Comparison of ENCODE assay signal across 21 cellular contexts in genomic region chr4:6259886-6260285, GRCh38. TPM values are rescaled to one million over a fixed set of nuclear protein-coding genes. Genes with fewer than 3 reads are reported as not detected.
DNase-seq lines count a peak whose midpoint lies in the region; ATAC-seq, FAIRE-seq and TF ChIP-seq lines count a peak whose summit lies in the region.
"Had no signal": no experiment of that assay in that cellular context is flagged by ENCODE, and none has a peak within 500 bp of the region (broad histone marks: within the 10 kb centered on the region; RNA-seq: fewer than 3 reads in every experiment).

No MANE protein-coding gene starts in this region.

- H3K27me3 ChIP-seq in Loucy (ENCODE audit: insufficient read depth, low read length, poor library complexity, severe bottlenecking) (no peaks in the 10 kb centered on the region), H1 (replicated peaks in 1 of 4; ENCODE audit: control insufficient read depth in 3 of 4, extremely low read depth in 1 of 4, insufficient read depth in 3 of 4, low read length in 3 of 4) (no peaks in the 10 kb centered on the region; a peak in 2 of 7 replicates), neuronal stem cell (ENCODE audit: control insufficient read depth in 3 of 3, insufficient read depth in 3 of 3, low read depth in 1 of 3, low read length in 3 of 3) (peaks cover 0 to 12% (median 0%) of the 10 kb centered on the region in 3 experiments), esophagus muscularis mucosa (peaks cover 0 to 22% (median 0%) of the 10 kb centered on the region in 4 donors)

- H2BK12ac ChIP-seq in H1 (ENCODE audit: low read depth, low read length) (0 out of 2 replicates have a peak overlapping the region, but pooled peaks have one; percentile 27), neuronal stem cell (ENCODE audit: low read length) (peak overlapping the region; percentile 64)

- H3K18ac ChIP-seq in H1 (ENCODE audit: extremely low read depth, low read length) (no peak overlapping the region), neuronal stem cell (ENCODE audit: low read length) (peak overlapping the region; percentile 84)

- H2BK15ac ChIP-seq in H1 (ENCODE audit: low read length): no peak overlapping the region
- no peak overlapping the region for H2BK15ac ChIP-seq in neuronal stem cell (ENCODE audit: low read length)

- H4K5ac ChIP-seq in H1 (ENCODE audit: insufficient read length, low read depth, low read length): no peak overlapping the region

- H3K4me3 Mint-ChIP-seq in activated T-cell treated with anti-CD3 and anti-CD28 coated beads, Interleukin-2, amount 50 U/mL, for 4 hours: no peak overlapping the region
- H3K4me3 Mint-ChIP-seq: B cell; CD4-positive, alpha-beta T cell had no signal

- no peak overlapping the region for H3K56ac ChIP-seq in H1 (replicated peaks; ENCODE audit: insufficient read length, low read depth, low read length)

- no peak for FAIRE-seq in H1 (lab: Jason Lieb, UNC)
- FAIRE-seq: D721Med, G401.6, GM12891, GM19239, H54 had no signal

- no peaks in the 10 kb centered on the region for H3K36me3 Mint-ChIP-seq in activated T-cell treated with anti-CD3 and anti-CD28 coated beads, Interleukin-2, amount 50 U/mL, for 4 hours (ENCODE audit: insufficient read depth)

- DNase-seq in H1 (ENCODE audit: low read depth in 1 of 2, low spot score in 2 of 2) (no peak), neuronal stem cell (ENCODE audit: low spot score) (no peak), esophagus muscularis mucosa (ENCODE audit: extremely low spot score) (no peak)
- DNase-seq in activated T-cell treated with anti-CD3 and anti-CD28 coated beads, Interleukin-2, amount 50 U/mL, for 4 hours: no peak
- DNase-seq: Caco-2; CD4-positive, alpha-beta T cell; GM23248; HCEC 1CT had no signal

- H3K4me3 ChIP-seq in Loucy (ENCODE audit: low read length, poor library complexity, severe bottlenecking) (peak overlapping the region; percentile 13), H1 (ENCODE audit: extremely low read depth in 1 of 4, insufficient read depth in 2 of 4, low read depth in 3 of 4, low read length in 4 of 4) (no peak overlapping the region), neuronal stem cell (ENCODE audit: low read length in 2 of 2) (peak overlapping the region in 1 of 2 donors; percentile 3), esophagus muscularis mucosa (no peak overlapping the region)
- H3K4me3 ChIP-seq: GM23248 had no signal

- H3K4me2 ChIP-seq in Loucy (ENCODE audit: low read depth, low read length, poor library complexity, severe bottlenecking): peak overlapping the region; percentile 52
- H3K4me2 ChIP-seq in H1 (ENCODE audit: insufficient read depth in 1 of 2, low read depth in 2 of 2, low read length in 2 of 2): no peak overlapping the region
- no peak overlapping the region for H3K4me2 ChIP-seq in neuronal stem cell (ENCODE audit: insufficient read depth, low read length, poor library complexity, severe bottlenecking)

- no peaks in the 10 kb centered on the region for H3K23me2 ChIP-seq in H1 (ENCODE audit: low read depth, low read length)

- no peaks in the 10 kb centered on the region for H3K9me2 ChIP-seq in Loucy (replicated peaks; ENCODE audit: low read depth, low read length)

- TF ChIP-seq EP300 in H1 (IDR thresholded peaks at IDR 0.05; ENCODE audit: borderline replicate concordance in 1 of 2, low read depth in 2 of 2, low read length in 2 of 2): no peak
- TF ChIP-seq EP300 in esophagus muscularis mucosa (IDR thresholded peaks at IDR 0.05): no peak

- H3F3A ChIP-seq in Loucy (ENCODE audit: low read depth): peaks cover 10% of the 10 kb centered on the region

- 90% methylated on average over 8 of the region's 8 CpGs; no CpG with 5 or more reads in 1 of the 2 experiments for WGBS in H1 (ENCODE audit: extremely low coverage in 1 of 2, insufficient coverage in 1 of 2, insufficient read length in 1 of 2, insufficient replicate concordance in 2 of 2, low coverage in 1 of 2, low lambda C conversion rate in 2 of 2, missing lambda C conversion rate in 1 of 2), 2 experiments
- no CpG with 5 or more reads among the region's 8 CpGs for WGBS in neuronal stem cell (ENCODE audit: extremely low coverage in 2 of 2, insufficient read length in 2 of 2, insufficient replicate concordance in 1 of 2), 2 donors
- 87% methylated on average over 8 of the region's 8 CpGs for WGBS in esophagus muscularis mucosa

- TF ChIP-seq POLR2A in H1 (IDR thresholded peaks at IDR 0.05; ENCODE audit: control extremely low read depth in 1 of 2, low read depth in 2 of 2, low read length in 2 of 2) (no peak), GM18505 (IDR thresholded peaks at IDR 0.05; ENCODE audit: borderline replicate concordance, extremely low read depth, insufficient read depth, insufficient read length) (no peak), esophagus muscularis mucosa (IDR thresholded peaks at IDR 0.05; ENCODE audit: low read depth) (no peak)

- H3K27ac ChIP-seq in H1 (ENCODE audit: low read depth, low read length): no peak overlapping the region
- H3K27ac ChIP-seq in neuronal stem cell (replicated peaks; ENCODE audit: low read length): peak overlapping the region; percentile 48
- H3K27ac ChIP-seq in temporal lobe (ENCODE audit: low read depth, low read length): peak overlapping the region; percentile 20
- no peak overlapping the region for H3K27ac ChIP-seq in esophagus muscularis mucosa (replicated peaks in 1 of 4)
- H3K27ac ChIP-seq: C4-2B, GM23248, HL-60 had no signal

- H3K9me3 Mint-ChIP-seq in activated T-cell treated with anti-CD3 and anti-CD28 coated beads, Interleukin-2, amount 50 U/mL, for 4 hours: no peaks in the 10 kb centered on the region
- H3K9me3 Mint-ChIP-seq: CD4-positive, alpha-beta T cell had no signal

- H3K4ac ChIP-seq in H1 (replicated peaks; ENCODE audit: insufficient read length, low read depth, low read length) (no peak overlapping the region), neuronal stem cell (ENCODE audit: low read length) (no peak overlapping the region)

- no peak overlapping the region for H2BK5ac ChIP-seq in H1 (ENCODE audit: low read depth, low read length)
- peak overlapping the region; percentile 45 for H2BK5ac ChIP-seq in neuronal stem cell (ENCODE audit: low read length)

- H2AFZ ChIP-seq in Loucy (ENCODE audit: low read length): no peak overlapping the region
- H2AFZ ChIP-seq in H1 (ENCODE audit: low read length): no peak overlapping the region
- H2AFZ ChIP-seq in neuronal stem cell (ENCODE audit: low read length): no peak overlapping the region
- H2AFZ ChIP-seq: GM23248 had no signal

- H3K4me1 ChIP-seq in Loucy (ENCODE audit: insufficient read depth, low read length, poor library complexity, severe bottlenecking): peaks cover 35% of the 10 kb centered on the region
- H3K4me1 ChIP-seq in H1 (replicated peaks in 1 of 4; ENCODE audit: control insufficient read depth in 3 of 4, insufficient read depth in 4 of 4, low read length in 3 of 4): peaks cover 0 to 10% (median 6%) of the 10 kb centered on the region in 4 experiments; a peak in 5 of 7 replicates
- peaks cover 2 to 13% of the 10 kb centered on the region in 2 donors for H3K4me1 ChIP-seq in neuronal stem cell (ENCODE audit: control insufficient read depth in 2 of 2, insufficient read depth in 1 of 2, low read depth in 1 of 2, low read length in 2 of 2)
- H3K4me1 ChIP-seq in esophagus muscularis mucosa: no peaks in the 10 kb centered on the region
- H3K4me1 ChIP-seq: Caco-2 had no signal

- no peak for ATAC-seq in GM18505 (IDR thresholded peaks at IDR 0.05; ENCODE audit: unreplicated experiment)
- no peak for ATAC-seq in GM21723 (IDR thresholded peaks at IDR 0.05; ENCODE audit: unreplicated experiment)
- ATAC-seq in activated T-cell treated with anti-CD3 and anti-CD28 coated beads, Interleukin-2, amount 50 U/mL, for 4 hours: no peak

- POLR2A ChIA-PET in H1 (lab: Charles Lee; ENCODE audit: partially characterized antibody): interaction anchor here (0.9 to 1.8 kb wide), 2 partner anchors 9 to 15 kb away, joined by 4 to 8 read pairs; partner anchors contain the start of gene WFS1

- no peak overlapping the region for H2BK120ac ChIP-seq in H1 (replicated peaks; ENCODE audit: low read depth, low read length)
- peak overlapping the region; percentile 93 for H2BK120ac ChIP-seq in neuronal stem cell (ENCODE audit: low read depth, low read length)

- H3K4me1 Mint-ChIP-seq in activated T-cell treated with anti-CD3 and anti-CD28 coated beads, Interleukin-2, amount 50 U/mL, for 4 hours (ENCODE audit: low read depth): peaks cover 8% of the 10 kb centered on the region

- H3K9me3 ChIP-seq in Loucy (ENCODE audit: insufficient read depth, low read depth, low read length) (no peaks in the 10 kb centered on the region), H1 (ENCODE audit: insufficient read depth in 2 of 2, low read depth in 1 of 2, low read length in 1 of 2) (no peaks in the 10 kb centered on the region), neuronal stem cell (replicated peaks in 1 of 2; ENCODE audit: control insufficient read depth in 2 of 2, insufficient read depth in 1 of 2, low read depth in 1 of 2, low read length in 2 of 2) (no peaks in the 10 kb centered on the region), esophagus muscularis mucosa (peaks cover 0 to 5% (median 0%) of the 10 kb centered on the region in 4 donors)
- H3K9me3 ChIP-seq: Caco-2 had no signal

- H3K9ac ChIP-seq in Loucy (ENCODE audit: low read depth, low read length, poor library complexity, severe bottlenecking) (no peak overlapping the region), H1 (replicated peaks in 1 of 4; ENCODE audit: extremely low read depth in 1 of 4, low read depth in 3 of 4, low read length in 3 of 4) (no peak overlapping the region), neuronal stem cell (ENCODE audit: low read depth, low read length, poor library complexity) (peak overlapping the region; percentile 50)
- H3K9ac ChIP-seq: GM23248 had no signal

- H3K14ac ChIP-seq in H1 (ENCODE audit: insufficient read length) (no peak overlapping the region), neuronal stem cell (ENCODE audit: low read length) (no peak overlapping the region)

- peaks cover 31% of the 10 kb centered on the region for H3K27me3 Mint-ChIP-seq in activated T-cell treated with anti-CD3 and anti-CD28 coated beads, Interleukin-2, amount 50 U/mL, for 4 hours (ENCODE audit: low read depth)

- H4K91ac ChIP-seq in H1 (replicated peaks; ENCODE audit: insufficient read length, low read length): no peak overlapping the region
- H4K91ac ChIP-seq in neuronal stem cell (ENCODE audit: low read depth, low read length, poor library complexity): no peak overlapping the region

- CTCF ChIA-PET in H1 (lab: Charles Lee; ENCODE audit: partially characterized antibody): interaction anchor here (0.8 to 37.7 kb wide), 7 partner anchors 8 to 152 kb away, joined by 3 to 908 read pairs (median 3); partner anchors contain the start of gene WFS1

- H2BK20ac ChIP-seq in H1 (ENCODE audit: low read length): 0 out of 2 replicates have a peak overlapping the region, but pooled peaks have one; percentile 6

- intact Hi-C loops in esophagus muscularis mucosa (cut with DNase I): no loop called here

- H3K23ac ChIP-seq in H1 (ENCODE audit: insufficient read length) (no peak overlapping the region), neuronal stem cell (ENCODE audit: low read depth, low read length, poor library complexity) (peak overlapping the region; percentile 38)

- H3K79me2 ChIP-seq in Loucy (ENCODE audit: insufficient read depth, low read length) (no peaks in the 10 kb centered on the region), H1 (ENCODE audit: control insufficient read depth in 1 of 2, insufficient read depth in 2 of 2, low read length in 2 of 2) (no peaks in the 10 kb centered on the region)

- H3K79me1 ChIP-seq in H1 (ENCODE audit: low read depth, low read length) (no peaks in the 10 kb centered on the region), neuronal stem cell (ENCODE audit: low read depth, low read length) (no peaks in the 10 kb centered on the region)

- no peak overlapping the region for H2AK5ac ChIP-seq in H1 (ENCODE audit: low read depth, low read length)
- peak overlapping the region; percentile 93 for H2AK5ac ChIP-seq in neuronal stem cell (ENCODE audit: low read depth, low read length)

- H3K36me3 ChIP-seq in Loucy (ENCODE audit: insufficient read depth, low read length): no peaks in the 10 kb centered on the region
- no peaks in the 10 kb centered on the region for H3K36me3 ChIP-seq in H1 (ENCODE audit: control insufficient read depth in 2 of 4, insufficient read depth in 4 of 4, low read length in 3 of 4)
- no peaks in the 10 kb centered on the region for H3K36me3 ChIP-seq in neuronal stem cell (replicated peaks in 1 of 2; ENCODE audit: control insufficient read depth in 2 of 2, insufficient read depth in 2 of 2, low read length in 2 of 2)
- no peaks in the 10 kb centered on the region for H3K36me3 ChIP-seq in esophagus muscularis mucosa

- TF ChIP-seq RAD21 in H1 (IDR thresholded peaks at IDR 0.05 in 1 of 2, conservative IDR thresholded peaks at IDR 0.05 in 1 of 2; ENCODE audit: low read depth in 2 of 2, low read length in 2 of 2): no peak

- H4K20me1 ChIP-seq in Loucy (ENCODE audit: insufficient read depth, low read length, poor library complexity, severe bottlenecking) (no peaks in the 10 kb centered on the region), H1 (replicated peaks in 1 of 2; ENCODE audit: control insufficient read depth in 1 of 2, insufficient read depth in 2 of 2, low read length in 2 of 2) (no peaks in the 10 kb centered on the region)

- H4K8ac ChIP-seq in H1 (ENCODE audit: extremely low read depth, insufficient read depth, low read length): no peak overlapping the region
- H4K8ac ChIP-seq in neuronal stem cell (ENCODE audit: low read depth, low read length): no peak overlapping the region

- TF ChIP-seq CTCF in Loucy (conservative IDR thresholded peaks at IDR 0.05; ENCODE audit: low read length) (no peak), H1 (IDR thresholded peaks at IDR 0.05; ENCODE audit: control extremely low read depth in 1 of 3, insufficient read depth in 1 of 3, low read depth in 1 of 3, low read length in 3 of 3) (no peak), esophagus muscularis mucosa (IDR thresholded peaks at IDR 0.05) (no peak)

RNA-seq across cellular contexts. Expression of gene WFS1, which starts 9.8 kb away (rescaled TPM):
- total RNA-seq in H1 (2021; fragmentation: NEBNext Ultra II Directional; extraction: Animal tissue kit (Norgen Biotek cat#: 25700)): 29.1 and 34.0 TPM in 2 replicates
- 43.1 and 55.7 TPM in 2 replicates for polyA plus RNA-seq in H1 (2011; rRNA removed)
- polyA plus RNA-seq in H1 (2011; cell fraction: cytosol; rRNA removed): 24.1 TPM
- polyA plus RNA-seq in H1 (2011; cell fraction: nucleus; rRNA removed): 61.1 TPM
- 24.6 to 36.6 TPM (median 30.1 TPM) in 4 replicates for polyA plus RNA-seq in H1 (2012, experiment 1 of 2)
- polyA plus RNA-seq in H1 (2012, experiment 2 of 2): 30.5 TPM
- 46.0 TPM for polyA plus RNA-seq in H1 (2013, experiment 1 of 2)
- 45.6 TPM for polyA plus RNA-seq in H1 (2013, experiment 2 of 2)
- polyA minus RNA-seq in H1 (2011; rRNA and poly(A)+ RNA removed): 30.6 and 54.0 TPM in 2 replicates
- 20.2 TPM for polyA minus RNA-seq in H1 (2011; cell fraction: cytosol; rRNA and poly(A)+ RNA removed)
- polyA minus RNA-seq in H1 (2011; cell fraction: nucleus; rRNA and poly(A)+ RNA removed): 24.3 TPM
- 16.3 TPM for polyA plus RNA-seq in neuronal stem cell (2013, experiment 1 of 2)
- polyA plus RNA-seq in neuronal stem cell (2013, experiment 2 of 2): 16.4 TPM
- 4.9 TPM for total RNA-seq in temporal lobe
- total RNA-seq in esophagus muscularis mucosa: 100 to 1,000 TPM in 2 of 4 donors, 10 to 100 TPM in 2; 62.3 to 159 (median 104) TPM
- 1 to 10 TPM; 7.0 to 7.7 (median 7.3) TPM for total RNA-seq in activated T-cell treated with anti-CD3 and anti-CD28 coated beads, Interleukin-2, amount 50 U/mL, for 4 hours

RNA-seq across cellular contexts. Expression of gene JAKMIP1, which starts 59.5 kb away (rescaled TPM):
- total RNA-seq in H1 (2021; fragmentation: NEBNext Ultra II Directional; extraction: Animal tissue kit (Norgen Biotek cat#: 25700)): 3.9 and 4.4 TPM in 2 replicates
- 2.5 and 2.7 TPM in 2 replicates for polyA plus RNA-seq in H1 (2011; rRNA removed)
- polyA plus RNA-seq in H1 (2011; cell fraction: cytosol; rRNA removed): 4.6 TPM
- 6.6 TPM for polyA plus RNA-seq in H1 (2011; cell fraction: nucleus; rRNA removed)
- polyA plus RNA-seq in H1 (2012, experiment 1 of 2): 3.2 to 4.2 TPM (median 3.3 TPM) in 4 replicates
- 0.80 TPM for polyA plus RNA-seq in H1 (2012, experiment 2 of 2)
- 1.5 TPM for polyA plus RNA-seq in H1 (2013, experiment 1 of 2)
- 1.5 TPM for polyA plus RNA-seq in H1 (2013, experiment 2 of 2)
- polyA minus RNA-seq in H1 (2011; rRNA and poly(A)+ RNA removed): 1.5 and 1.9 TPM in 2 replicates
- 3.4 TPM for polyA minus RNA-seq in H1 (2011; cell fraction: cytosol; rRNA and poly(A)+ RNA removed)
- polyA minus RNA-seq in H1 (2011; cell fraction: nucleus; rRNA and poly(A)+ RNA removed): 9.3 TPM
- polyA plus RNA-seq in neuronal stem cell (2013, experiment 1 of 2): 2.2 TPM
- polyA plus RNA-seq in neuronal stem cell (2013, experiment 2 of 2): 2.1 TPM
- total RNA-seq in temporal lobe (22.9 TPM), esophagus muscularis mucosa (1 to 10 TPM in 2 of 4 donors, under 1 TPM in 2; 0.57 to 2.8 (median 0.91) TPM)
- total RNA-seq in activated T-cell treated with anti-CD3 and anti-CD28 coated beads, Interleukin-2, amount 50 U/mL, for 4 hours: 1 to 10 TPM; 1.1 to 3.7 (median 3.3) TPM
- total RNA-seq: Caco-2, GM23248, HT1080 had no signal
- polyA plus RNA-seq: GM23248 had no signal

Comparison
In these comparisons a context has a peak if more than half of its experiments do, and no peak if none do; other contexts are left out.
1. H3K27ac ChIP-seq: peak in neuronal stem cell (single experiment) and temporal lobe (single experiment); none in H1 (single experiment) and esophagus muscularis mucosa (0 of 4).